ENCODE assay signal across 34 cellular contexts in genomic region chr1:205392650-205393049, GRCh38. TPM values are rescaled to one million over a fixed set of nuclear protein-coding genes. Genes with fewer than 3 reads are reported as not detected.
"Had no signal": no experiment of that assay in that cellular context is flagged by ENCODE, and none has a peak within 500 bp of the region (broad histone marks: within the 10 kb centered on the region; RNA-seq: fewer than 3 reads in every experiment).

No MANE protein-coding gene starts in this region.

- H3K4me3 ChIP-seq: adrenal gland, body of pancreas, breast epithelium had no signal

- H3K4me1 ChIP-seq: adrenal gland, body of pancreas, breast epithelium had no signal

- DNase-seq: activated B cell treated with CpG ODN at 0.5 μM for 24 hours; activated CD4-positive, alpha-beta memory T cell treated with anti-CD3 and anti-CD28 coated beads for 36 hours; activated CD4-positive, alpha-beta T cell treated with anti-CD3 and anti-CD28 coated beads for 4 hours; activated CD4-positive, alpha-beta T cell treated with anti-CD3 and anti-CD28 coated beads, Interleukin-2, amount 10 ng/mL, durations not matched to agents 24 days and 14 days; activated CD4-positive, alpha-beta T cell treated with anti-CD3 and anti-CD28 coated beads, Interleukin-2, amount 50 U/mL, for 1 hour; activated CD4-positive, alpha-beta T cell treated with anti-CD3 and anti-CD28 coated beads, Interleukin-2, amount 50 U/mL, for 4 hours; activated CD4-positive, CD25-positive, alpha-beta regulatory T cell treated with anti-CD3 and anti-CD28 coated beads, Interleukin-2, amount 50 U/mL, for 72 hours; activated CD8-positive, alpha-beta memory T cell treated with anti-CD3 and anti-CD28 coated beads, Interleukin-2, amount 50 U/mL, for 4 hours; activated CD8-positive, alpha-beta T cell treated with anti-CD3 and anti-CD28 coated beads for 36 hours; activated effector memory CD4-positive, alpha-beta T cell treated with anti-CD3 and anti-CD28 coated beads, Interleukin-2, amount 50 U/mL, for 16 hours; activated gamma-delta T cell treated with Interleukin-2 at 50 U/mL for 16 hours; activated naive CD4-positive, alpha-beta T cell; activated naive CD4-positive, alpha-beta T cell treated with anti-CD3 and anti-CD28 coated beads for 36 hours; activated naive CD4-positive, alpha-beta T cell treated with anti-CD3 and anti-CD28 coated beads, Interleukin-2, amount 50 U/mL, for 16 hours; activated naive CD8-positive, alpha-beta T cell treated with anti-CD3 and anti-CD28 coated beads for 36 hours; activated T-cell treated with anti-CD3 and anti-CD28 coated beads for 4 hours; activated T-cell treated with anti-CD3 and anti-CD28 coated beads, Interleukin-2, amount 50 U/mL, for 1 hour; activated T-cell treated with anti-CD3 and anti-CD28 coated beads, Interleukin-2, amount 50 U/mL, for 4 hours; activated T-cell treated with anti-CD3 and anti-CD28 coated beads, Interleukin-2, amount 50 U/mL, for 72 hours; amniotic stem cell; aorta; body of pancreas; brain microvascular endothelial cell; central memory CD4-positive, alpha-beta T cell; T-helper 1 cell; T-helper 2 cell; T-helper 9 cell had no signal

- ATAC-seq: activated CD8-positive, alpha-beta T cell treated with anti-CD3 and anti-CD28 coated beads for 36 hours; activated naive CD4-positive, alpha-beta T cell treated with anti-CD3 and anti-CD28 coated beads, Interleukin-2, amount 50 U/mL, for 72 hours; activated T-cell treated with anti-CD3 and anti-CD28 coated beads, Interleukin-2, amount 50 U/mL, for 4 hours; activated T-cell treated with anti-CD3 and anti-CD28 coated beads, Interleukin-2, amount 50 U/mL, for 72 hours; activated T-helper 17 cell treated with anti-CD3 and anti-CD28 coated beads, Interleukin-2, amount 50 U/mL, for 72 hours; body of pancreas had no signal

- H3K9me3 ChIP-seq: adrenal gland, body of pancreas, breast epithelium had no signal

- H3K27me3 ChIP-seq: adrenal gland, body of pancreas, breast epithelium had no signal

- H3K27ac ChIP-seq: adrenal gland, body of pancreas, brain microvascular endothelial cell, breast epithelium had no signal

- H3K36me3 ChIP-seq: adrenal gland, brain microvascular endothelial cell, breast epithelium had no signal

RNA-seq across cellular contexts. Expression of gene LEMD1, which starts 29.2 kb away (rescaled TPM):
- total RNA-seq: activated B cell treated with CpG ODN at 0.5 μM for 24 hours; activated T-helper 1 cell treated with anti-CD3 and anti-CD28 coated beads, Interleukin-12 subunit alpha, Interleukin-12 subunit beta, Interleukin-2, Interleukin-4 antibody, amounts not matched to agents 30 ng/mL and 10 ng/mL and 1 ng/mL, durations not matched to agents 14 hours and 24 hours and 36 hours; adrenal gland; aorta; body of pancreas; cardiac septum had no signal

RNA-seq across cellular contexts. Expression of gene KLHDC8A, which starts 35.9 kb away (rescaled TPM):
- total RNA-seq: activated CD4-positive, alpha-beta memory T cell treated with anti-CD3 and anti-CD28 coated beads for 36 hours; activated CD8-positive, alpha-beta memory T cell treated with anti-CD3 and anti-CD28 coated beads for 36 hours; activated CD8-positive, alpha-beta T cell treated with anti-CD3 and anti-CD28 coated beads for 36 hours; activated naive CD4-positive, alpha-beta T cell treated with anti-CD3 and anti-CD28 coated beads for 36 hours; activated naive CD4-positive, alpha-beta T cell treated with anti-CD3 and anti-CD28 coated beads, Interleukin-2, amount 50 U/mL, for 72 hours; activated naive CD8-positive, alpha-beta T cell treated with anti-CD3 and anti-CD28 coated beads for 36 hours; activated T-cell treated with anti-CD3 and anti-CD28 coated beads, Interleukin-2, amount 50 U/mL, for 72 hours; activated T-helper 1 cell treated with anti-CD3 and anti-CD28 coated beads, Interleukin-12 subunit alpha, Interleukin-12 subunit beta, Interleukin-2, Interleukin-4 antibody, amounts not matched to agents 30 ng/mL and 10 ng/mL and 1 ng/mL, durations not matched to agents 14 hours and 24 hours and 36 hours; activated T-helper 17 cell treated with anti-CD3 and anti-CD28 coated beads, Interleukin-2, amount 50 U/mL, for 72 hours; breast epithelium; cardiac septum had no signal
